In the genomic region with DNA sequence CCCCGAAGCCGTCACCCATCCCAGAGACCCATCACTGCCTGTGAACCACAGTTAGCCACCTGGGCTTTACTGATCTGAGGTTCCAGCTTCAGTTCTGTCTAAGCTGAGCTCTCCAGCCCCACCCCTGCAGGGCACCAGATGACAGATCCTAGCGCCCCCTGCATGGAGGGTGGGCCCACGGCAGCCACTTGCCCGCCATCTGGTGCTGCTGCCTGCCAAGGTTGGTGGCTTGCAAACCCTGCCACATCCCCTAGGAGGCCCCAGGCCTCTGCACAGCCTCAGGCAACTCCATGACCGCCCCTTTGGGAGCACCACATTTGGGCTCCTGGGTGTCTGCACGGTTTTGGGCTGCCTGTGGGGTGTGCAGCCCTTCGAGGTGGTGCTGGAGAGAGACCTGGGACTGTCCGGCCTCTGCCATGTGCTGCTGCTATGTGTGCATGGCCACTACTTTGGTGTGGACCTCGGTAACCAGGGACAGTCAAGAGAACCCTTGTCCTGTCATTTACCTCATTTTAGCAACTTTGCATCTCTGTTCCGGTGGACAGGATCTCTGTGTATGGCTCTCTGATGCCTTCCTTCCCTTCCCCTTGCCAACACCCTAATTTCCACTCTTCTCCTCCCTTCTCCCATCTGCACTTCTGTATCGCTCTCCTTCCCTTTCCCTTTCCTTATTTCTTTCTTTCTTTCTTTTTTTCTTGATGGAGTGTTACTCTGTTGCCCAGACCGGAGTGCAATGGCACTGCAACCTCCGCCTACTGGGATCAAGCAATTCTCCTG, we compare ENCODE assay signal across 1 cellular context.
TF ChIP-seq lines count a peak whose summit lies in the region.

No MANE protein-coding gene starts in this region.

TF ChIP-seq in H1, 55 proteins besides CTCF, POLR2A, EP300 and RAD21:
- TF ChIP-seq POLR2AphosphoS5 (IDR thresholded peaks at IDR 0.05; ENCODE audit: low read depth, low read length) = no peak
- peak; percentile 75; the same call in 1 of the 2 replicates for TF ChIP-seq GABPA (IDR thresholded peaks at IDR 0.05; ENCODE audit: borderline replicate concordance, insufficient read depth, low read length)
- peak; percentile 35 for TF ChIP-seq SAP30 (IDR thresholded peaks at IDR 0.05; ENCODE audit: insufficient read depth, insufficient replicate concordance, low read length)
- no peak for TF ChIP-seq TBP (IDR thresholded peaks at IDR 0.05; ENCODE audit: low read depth, low read length)
- TF ChIP-seq PHF8 (conservative IDR thresholded peaks at IDR 0.05; ENCODE audit: low read depth, low read length) = no peak
- no peak for TF ChIP-seq CTBP2 (IDR thresholded peaks at IDR 0.05; ENCODE audit: borderline replicate concordance, insufficient read depth, insufficient read length, low read length)
- no peak for TF ChIP-seq JUN (IDR thresholded peaks at IDR 0.05; ENCODE audit: low read depth, low read length)
- no peak for TF ChIP-seq SRF (IDR thresholded peaks at IDR 0.05; ENCODE audit: low read depth, low read length)
- TF ChIP-seq TCF12 (IDR thresholded peaks at IDR 0.05; ENCODE audit: low read depth, low read length) = peak; percentile 74; the same call in 1 of the 2 replicates
- peak in 1 of 2 experiments; percentile 78; a peak in 1 of 4 replicates for TF ChIP-seq HDAC2 (IDR thresholded peaks at IDR 0.05; ENCODE audit: borderline replicate concordance in 1 of 2, low read depth in 2 of 2, low read length in 2 of 2)
- TF ChIP-seq GTF2F1 (IDR thresholded peaks at IDR 0.05; ENCODE audit: borderline replicate concordance, low read depth, low read length) = no peak
- TF ChIP-seq CHD1 (IDR thresholded peaks at IDR 0.05; ENCODE audit: low read depth, low read length) = no peak
- no peak for TF ChIP-seq ATF3 (IDR thresholded peaks at IDR 0.05; ENCODE audit: insufficient read depth, low read depth, low read length)
- no peak for TF ChIP-seq CHD2 (IDR thresholded peaks at IDR 0.05; ENCODE audit: low read length)
- TF ChIP-seq BCL11A (IDR thresholded peaks at IDR 0.05; ENCODE audit: low read depth in 2 of 2, low read length in 2 of 2) = no peak
- no peak for TF ChIP-seq TAF7 (optimal IDR thresholded peaks at IDR 0.05; ENCODE audit: borderline replicate concordance, low read depth, low read length)
- TF ChIP-seq CEBPB (IDR thresholded peaks at IDR 0.05; ENCODE audit: low read depth, low read length) = no peak
- no peak for TF ChIP-seq RXRA (IDR thresholded peaks at IDR 0.05; ENCODE audit: insufficient read depth, low read depth, low read length)
- peak; percentile 26 for TF ChIP-seq NANOG (IDR thresholded peaks at IDR 0.05; ENCODE audit: insufficient read depth, low read depth, low read length, poor library complexity, severe bottlenecking)
- TF ChIP-seq SP4 (IDR thresholded peaks at IDR 0.05; ENCODE audit: low read length) = no peak
- no peak for TF ChIP-seq SUZ12 (IDR thresholded peaks at IDR 0.05; ENCODE audit: low read length)
- TF ChIP-seq NRF1 (IDR thresholded peaks at IDR 0.05; ENCODE audit: low read depth, low read length) = no peak
- no peak for TF ChIP-seq HDAC6 (IDR thresholded peaks at IDR 0.05; ENCODE audit: low read depth, low read length)
- TF ChIP-seq KDM1A (IDR thresholded peaks at IDR 0.05; ENCODE audit: borderline replicate concordance, low read length) = no peak
- no peak for TF ChIP-seq ATF2 (IDR thresholded peaks at IDR 0.05; ENCODE audit: low read length)
- TF ChIP-seq FOSL1 (IDR thresholded peaks at IDR 0.05; ENCODE audit: insufficient read depth, low read depth, low read length) = no peak
- TF ChIP-seq MAFK (IDR thresholded peaks at IDR 0.05; ENCODE audit: low read depth, low read length) = no peak
- TF ChIP-seq JUND (IDR thresholded peaks at IDR 0.05; ENCODE audit: low read length) = no peak
- no peak for TF ChIP-seq RNF2 (IDR thresholded peaks at IDR 0.05; ENCODE audit: borderline replicate concordance, low read depth, low read length, missing control alignments, poor library complexity, severe bottlenecking)
- TF ChIP-seq, protein P1, sequence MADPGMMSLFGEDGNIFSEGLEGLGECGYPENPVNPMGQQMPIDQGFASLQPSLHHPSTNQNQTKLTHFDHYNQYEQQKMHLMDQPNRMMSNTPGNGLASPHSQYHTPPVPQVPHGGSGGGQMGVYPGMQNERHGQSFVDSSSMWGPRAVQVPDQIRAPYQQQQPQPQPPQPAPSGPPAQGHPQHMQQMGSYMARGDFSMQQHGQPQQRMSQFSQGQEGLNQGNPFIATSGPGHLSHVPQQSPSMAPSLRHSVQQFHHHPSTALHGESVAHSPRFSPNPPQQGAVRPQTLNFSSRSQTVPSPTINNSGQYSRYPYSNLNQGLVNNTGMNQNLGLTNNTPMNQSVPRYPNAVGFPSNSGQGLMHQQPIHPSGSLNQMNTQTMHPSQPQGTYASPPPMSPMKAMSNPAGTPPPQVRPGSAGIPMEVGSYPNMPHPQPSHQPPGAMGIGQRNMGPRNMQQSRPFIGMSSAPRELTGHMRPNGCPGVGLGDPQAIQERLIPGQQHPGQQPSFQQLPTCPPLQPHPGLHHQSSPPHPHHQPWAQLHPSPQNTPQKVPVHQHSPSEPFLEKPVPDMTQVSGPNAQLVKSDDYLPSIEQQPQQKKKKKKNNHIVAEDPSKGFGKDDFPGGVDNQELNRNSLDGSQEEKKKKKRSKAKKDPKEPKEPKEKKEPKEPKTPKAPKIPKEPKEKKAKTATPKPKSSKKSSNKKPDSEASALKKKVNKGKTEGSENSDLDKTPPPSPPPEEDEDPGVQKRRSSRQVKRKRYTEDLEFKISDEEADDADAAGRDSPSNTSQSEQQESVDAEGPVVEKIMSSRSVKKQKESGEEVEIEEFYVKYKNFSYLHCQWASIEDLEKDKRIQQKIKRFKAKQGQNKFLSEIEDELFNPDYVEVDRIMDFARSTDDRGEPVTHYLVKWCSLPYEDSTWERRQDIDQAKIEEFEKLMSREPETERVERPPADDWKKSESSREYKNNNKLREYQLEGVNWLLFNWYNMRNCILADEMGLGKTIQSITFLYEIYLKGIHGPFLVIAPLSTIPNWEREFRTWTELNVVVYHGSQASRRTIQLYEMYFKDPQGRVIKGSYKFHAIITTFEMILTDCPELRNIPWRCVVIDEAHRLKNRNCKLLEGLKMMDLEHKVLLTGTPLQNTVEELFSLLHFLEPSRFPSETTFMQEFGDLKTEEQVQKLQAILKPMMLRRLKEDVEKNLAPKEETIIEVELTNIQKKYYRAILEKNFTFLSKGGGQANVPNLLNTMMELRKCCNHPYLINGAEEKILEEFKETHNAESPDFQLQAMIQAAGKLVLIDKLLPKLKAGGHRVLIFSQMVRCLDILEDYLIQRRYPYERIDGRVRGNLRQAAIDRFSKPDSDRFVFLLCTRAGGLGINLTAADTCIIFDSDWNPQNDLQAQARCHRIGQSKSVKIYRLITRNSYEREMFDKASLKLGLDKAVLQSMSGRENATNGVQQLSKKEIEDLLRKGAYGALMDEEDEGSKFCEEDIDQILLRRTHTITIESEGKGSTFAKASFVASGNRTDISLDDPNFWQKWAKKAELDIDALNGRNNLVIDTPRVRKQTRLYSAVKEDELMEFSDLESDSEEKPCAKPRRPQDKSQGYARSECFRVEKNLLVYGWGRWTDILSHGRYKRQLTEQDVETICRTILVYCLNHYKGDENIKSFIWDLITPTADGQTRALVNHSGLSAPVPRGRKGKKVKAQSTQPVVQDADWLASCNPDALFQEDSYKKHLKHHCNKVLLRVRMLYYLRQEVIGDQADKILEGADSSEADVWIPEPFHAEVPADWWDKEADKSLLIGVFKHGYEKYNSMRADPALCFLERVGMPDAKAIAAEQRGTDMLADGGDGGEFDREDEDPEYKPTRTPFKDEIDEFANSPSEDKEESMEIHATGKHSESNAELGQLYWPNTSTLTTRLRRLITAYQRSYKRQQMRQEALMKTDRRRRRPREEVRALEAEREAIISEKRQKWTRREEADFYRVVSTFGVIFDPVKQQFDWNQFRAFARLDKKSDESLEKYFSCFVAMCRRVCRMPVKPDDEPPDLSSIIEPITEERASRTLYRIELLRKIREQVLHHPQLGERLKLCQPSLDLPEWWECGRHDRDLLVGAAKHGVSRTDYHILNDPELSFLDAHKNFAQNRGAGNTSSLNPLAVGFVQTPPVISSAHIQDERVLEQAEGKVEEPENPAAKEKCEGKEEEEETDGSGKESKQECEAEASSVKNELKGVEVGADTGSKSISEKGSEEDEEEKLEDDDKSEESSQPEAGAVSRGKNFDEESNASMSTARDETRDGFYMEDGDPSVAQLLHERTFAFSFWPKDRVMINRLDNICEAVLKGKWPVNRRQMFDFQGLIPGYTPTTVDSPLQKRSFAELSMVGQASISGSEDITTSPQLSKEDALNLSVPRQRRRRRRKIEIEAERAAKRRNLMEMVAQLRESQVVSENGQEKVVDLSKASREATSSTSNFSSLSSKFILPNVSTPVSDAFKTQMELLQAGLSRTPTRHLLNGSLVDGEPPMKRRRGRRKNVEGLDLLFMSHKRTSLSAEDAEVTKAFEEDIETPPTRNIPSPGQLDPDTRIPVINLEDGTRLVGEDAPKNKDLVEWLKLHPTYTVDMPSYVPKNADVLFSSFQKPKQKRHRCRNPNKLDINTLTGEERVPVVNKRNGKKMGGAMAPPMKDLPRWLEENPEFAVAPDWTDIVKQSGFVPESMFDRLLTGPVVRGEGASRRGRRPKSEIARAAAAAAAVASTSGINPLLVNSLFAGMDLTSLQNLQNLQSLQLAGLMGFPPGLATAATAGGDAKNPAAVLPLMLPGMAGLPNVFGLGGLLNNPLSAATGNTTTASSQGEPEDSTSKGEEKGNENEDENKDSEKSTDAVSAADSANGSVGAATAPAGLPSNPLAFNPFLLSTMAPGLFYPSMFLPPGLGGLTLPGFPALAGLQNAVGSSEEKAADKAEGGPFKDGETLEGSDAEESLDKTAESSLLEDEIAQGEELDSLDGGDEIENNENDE (IDR thresholded peaks at IDR 0.05; ENCODE audit: insufficient replicate concordance, low read length) = no peak
- TF ChIP-seq KDM4A (IDR thresholded peaks at IDR 0.05; ENCODE audit: low read depth, low read length, severe bottlenecking) = no peak
- TF ChIP-seq, protein P2, sequence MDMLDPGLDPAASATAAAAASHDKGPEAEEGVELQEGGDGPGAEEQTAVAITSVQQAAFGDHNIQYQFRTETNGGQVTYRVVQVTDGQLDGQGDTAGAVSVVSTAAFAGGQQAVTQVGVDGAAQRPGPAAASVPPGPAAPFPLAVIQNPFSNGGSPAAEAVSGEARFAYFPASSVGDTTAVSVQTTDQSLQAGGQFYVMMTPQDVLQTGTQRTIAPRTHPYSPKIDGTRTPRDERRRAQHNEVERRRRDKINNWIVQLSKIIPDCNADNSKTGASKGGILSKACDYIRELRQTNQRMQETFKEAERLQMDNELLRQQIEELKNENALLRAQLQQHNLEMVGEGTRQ (IDR thresholded peaks at IDR 0.05; ENCODE audit: low read length) = no peak
- no peak for TF ChIP-seq TEAD4 (IDR thresholded peaks at IDR 0.05; ENCODE audit: low read depth, low read length)
- no peak for TF ChIP-seq RBBP5 (IDR thresholded peaks at IDR 0.05; ENCODE audit: borderline replicate concordance, low read depth, low read length)
- TF ChIP-seq SIX5 (IDR thresholded peaks at IDR 0.05; ENCODE audit: low read depth, low read length) = no peak
- no peak for TF ChIP-seq ASH2L (IDR thresholded peaks at IDR 0.05; ENCODE audit: low read length)
- no peak for TF ChIP-seq RFX5 (IDR thresholded peaks at IDR 0.05; ENCODE audit: borderline replicate concordance, low read depth, low read length)
- TF ChIP-seq CBX8 (IDR thresholded peaks at IDR 0.05; ENCODE audit: borderline replicate concordance, low read depth, low read length) = no peak
- no peak for TF ChIP-seq SP1 (IDR thresholded peaks at IDR 0.05; ENCODE audit: low read depth, low read length)
- peak; percentile 75 to 87; a peak in 2 of 4 replicates for TF ChIP-seq SIN3A (conservative IDR thresholded peaks at IDR 0.05 in 1 of 2, IDR thresholded peaks at IDR 0.05 in 1 of 2; ENCODE audit: low read depth in 1 of 2, low read length in 2 of 2)
- no peak for TF ChIP-seq BRCA1 (IDR thresholded peaks at IDR 0.05; ENCODE audit: low read depth, low read length)
- 0 out of 2 replicates have a peak, but pooled peaks have one; percentile 23 for TF ChIP-seq EGR1 (IDR thresholded peaks at IDR 0.05; ENCODE audit: borderline replicate concordance, low read depth, low read length)
- no peak for TF ChIP-seq CREB1 (IDR thresholded peaks at IDR 0.05)
- TF ChIP-seq SIRT6 (IDR thresholded peaks at IDR 0.05; ENCODE audit: low read length) = no peak
- no peak for TF ChIP-seq KDM5A (IDR thresholded peaks at IDR 0.05; ENCODE audit: low read length)
- no peak for TF ChIP-seq ZNF274 (IDR thresholded peaks at IDR 0.05; ENCODE audit: borderline replicate concordance, extremely low read depth, low read length)
- peak; percentile 68 for TF ChIP-seq MAX (IDR thresholded peaks at IDR 0.05)
- TF ChIP-seq SP2 (IDR thresholded peaks at IDR 0.05; ENCODE audit: low read length) = no peak
- TF ChIP-seq YY1 (IDR thresholded peaks at IDR 0.05; ENCODE audit: low read depth, low read length) = peak; percentile 78; the same call in 1 of the 2 replicates
- TF ChIP-seq, protein P3, sequence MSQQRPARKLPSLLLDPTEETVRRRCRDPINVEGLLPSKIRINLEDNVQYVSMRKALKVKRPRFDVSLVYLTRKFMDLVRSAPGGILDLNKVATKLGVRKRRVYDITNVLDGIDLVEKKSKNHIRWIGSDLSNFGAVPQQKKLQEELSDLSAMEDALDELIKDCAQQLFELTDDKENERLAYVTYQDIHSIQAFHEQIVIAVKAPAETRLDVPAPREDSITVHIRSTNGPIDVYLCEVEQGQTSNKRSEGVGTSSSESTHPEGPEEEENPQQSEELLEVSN (IDR thresholded peaks at IDR 0.05) = no peak
- TF ChIP-seq BACH1 (IDR thresholded peaks at IDR 0.05; ENCODE audit: low read length) = no peak
- no peak for TF ChIP-seq CBX5 (IDR thresholded peaks at IDR 0.05; ENCODE audit: low read depth, low read length)
